2 cellular contexts compared by ENCODE assay signal in the genomic region with DNA sequence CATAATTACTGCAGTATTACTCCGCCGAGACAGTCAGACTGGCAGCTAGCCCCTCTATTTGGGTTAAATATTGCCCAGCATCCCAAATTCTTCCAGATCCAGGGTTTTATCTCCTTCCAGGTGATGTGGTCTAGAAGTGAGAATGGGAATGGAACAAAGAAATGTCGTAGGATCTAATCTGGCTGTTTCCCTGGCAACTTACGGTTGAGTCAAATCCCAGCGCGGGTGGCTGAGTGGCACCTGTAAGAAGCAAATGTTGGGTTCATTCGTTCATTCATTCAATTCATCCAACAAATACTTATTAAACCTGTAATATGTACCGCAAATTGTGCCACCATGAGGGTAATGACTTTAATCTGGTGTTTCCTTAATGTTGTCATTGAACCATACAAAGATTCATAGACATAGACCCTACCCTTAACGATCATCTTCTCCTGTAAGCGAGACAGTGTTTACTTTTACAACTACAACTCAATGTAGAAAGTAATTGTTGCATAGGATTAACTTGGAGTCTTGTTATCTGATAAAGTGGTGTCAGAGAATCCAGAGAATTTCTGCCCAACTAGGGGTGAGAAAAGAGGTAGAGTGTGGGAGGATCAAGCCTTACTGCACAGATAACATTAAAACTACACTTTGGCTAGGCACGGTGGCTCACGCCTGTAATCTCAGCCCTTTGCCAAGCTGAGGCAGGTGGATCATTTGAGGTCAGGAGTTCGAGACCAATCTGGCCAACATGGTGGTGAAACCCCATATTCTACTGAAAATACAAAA.
TF ChIP-seq lines count a peak whose summit lies in the region.

No MANE protein-coding gene starts in this region.

TF ChIP-seq in HCT116, 20 proteins besides CTCF, POLR2A, EP300 and RAD21:
- TF ChIP-seq ZNF274 (IDR thresholded peaks at IDR 0.05; ENCODE audit: low read depth, low read length) (no peak), ELF1 (IDR thresholded peaks at IDR 0.05; ENCODE audit: borderline replicate concordance, low read depth) (no peak), JUND (IDR thresholded peaks at IDR 0.05) (no peak), SRF (IDR thresholded peaks at IDR 0.05; ENCODE audit: low read depth) (no peak), EZH2phosphoT487 (IDR thresholded peaks at IDR 0.05; ENCODE audit: borderline replicate concordance) (no peak), SIN3A (IDR thresholded peaks at IDR 0.05; ENCODE audit: low read depth) (no peak), CEBPB (IDR thresholded peaks at IDR 0.05; ENCODE audit: low read depth) (no peak), EZH2 (IDR thresholded peaks at IDR 0.05) (no peak)
- TF ChIP-seq, protein P1, sequence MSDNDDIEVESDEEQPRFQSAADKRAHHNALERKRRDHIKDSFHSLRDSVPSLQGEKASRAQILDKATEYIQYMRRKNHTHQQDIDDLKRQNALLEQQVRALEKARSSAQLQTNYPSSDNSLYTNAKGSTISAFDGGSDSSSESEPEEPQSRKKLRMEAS (IDR thresholded peaks at IDR 0.05) = no peak

TF ChIP-seq in H1, 55 proteins besides CTCF, POLR2A, EP300 and RAD21 (continued from another document):
- TF ChIP-seq RNF2 (IDR thresholded peaks at IDR 0.05; ENCODE audit: borderline replicate concordance, low read depth, low read length, missing control alignments, poor library complexity, severe bottlenecking) (no peak), JUND (IDR thresholded peaks at IDR 0.05; ENCODE audit: low read length) (no peak), KDM5A (IDR thresholded peaks at IDR 0.05; ENCODE audit: low read length) (no peak), CBX5 (IDR thresholded peaks at IDR 0.05; ENCODE audit: low read depth, low read length) (no peak), HDAC6 (IDR thresholded peaks at IDR 0.05; ENCODE audit: low read depth, low read length) (no peak), JUN (IDR thresholded peaks at IDR 0.05; ENCODE audit: low read depth, low read length) (no peak)
- TF ChIP-seq, protein P1 (IDR thresholded peaks at IDR 0.05) = no peak
